22 cellular contexts compared by ENCODE assay signal in the genomic region with DNA sequence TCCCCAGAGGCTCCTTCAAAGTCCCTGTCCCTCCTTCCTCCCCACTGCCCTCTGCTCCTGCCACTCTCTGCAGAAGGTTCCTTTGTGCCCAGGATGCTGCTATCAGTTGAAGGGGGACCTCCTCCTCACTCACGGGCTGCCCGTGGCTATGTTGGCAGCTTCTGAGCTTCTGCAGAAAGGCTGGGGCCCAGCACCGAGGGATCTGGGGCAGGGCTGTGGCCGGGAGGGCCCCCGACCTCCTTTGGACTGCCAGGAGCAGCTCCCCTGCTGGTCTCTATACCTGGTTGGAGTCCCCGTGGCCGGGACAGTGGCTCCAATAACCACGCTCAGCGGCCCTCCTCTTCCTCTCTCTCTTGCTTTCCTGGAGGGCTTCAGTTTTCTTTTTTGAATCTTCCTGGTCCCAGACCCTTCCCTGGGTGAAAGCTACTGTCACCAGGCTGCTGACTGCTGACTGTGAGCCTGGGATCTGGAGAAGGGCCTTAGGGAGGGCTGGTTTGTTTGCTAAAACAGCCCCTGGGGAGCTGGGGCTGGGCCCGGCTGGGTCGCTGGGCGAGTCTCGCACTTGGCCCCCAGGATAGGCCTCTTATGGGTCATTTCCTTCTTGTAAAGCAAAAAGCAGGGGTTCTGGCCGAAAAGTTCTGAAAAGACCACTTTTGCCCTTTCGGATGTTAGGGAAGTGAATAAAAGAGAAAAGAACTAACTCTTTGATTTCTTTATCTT. TPM values are rescaled to one million over a fixed set of nuclear protein-coding genes. Genes with fewer than 3 reads are reported as not detected.
DNase-seq lines count a peak whose midpoint lies in the region; ATAC-seq and TF ChIP-seq lines count a peak whose summit lies in the region.
"Had no signal": no experiment of that assay in that cellular context is flagged by ENCODE, and none has a peak within 500 bp of the region (broad histone marks: within the 10 kb centered on the region; RNA-seq: fewer than 3 reads in every experiment).

No MANE protein-coding gene starts in this region.

- peak overlapping the region; percentile 44 for H3K27ac Mint-ChIP-seq in nephron progenitor cell
- no peak overlapping the region for H3K27ac Mint-ChIP-seq in Calu3 (ENCODE audit: unreplicated experiment)
- H3K27ac Mint-ChIP-seq: CD4-positive, CD25-positive, alpha-beta regulatory T cell had no signal

- CTCF ChIA-PET in Calu3 (lab: Charles Lee), result no interaction called here

- peaks cover 41% of the 10 kb centered on the region for H3K4me1 Mint-ChIP-seq in nephron progenitor cell
- H3K4me1 Mint-ChIP-seq in Calu3 (ENCODE audit: low read depth, unreplicated experiment), result no peaks in the 10 kb centered on the region
- H3K4me1 Mint-ChIP-seq: CD4-positive, CD25-positive, alpha-beta regulatory T cell had no signal

- peaks cover 8% of the 10 kb centered on the region for H3K27me3 ChIP-seq in left ventricle myocardium inferior (ENCODE audit: low read depth)
- H3K27me3 ChIP-seq in WERI-Rb-1 (ENCODE audit: insufficient read depth, low read depth, severe bottlenecking), result no peaks in the 10 kb centered on the region
- no peaks in the 10 kb centered on the region for H3K27me3 ChIP-seq in vagina
- H3K27me3 ChIP-seq: BE2C had no signal

- H3K27ac ChIP-seq in left ventricle myocardium inferior (replicated peaks), result no peak overlapping the region
- peak overlapping the region; percentile 86 for H3K27ac ChIP-seq in WERI-Rb-1
- H3K27ac ChIP-seq in vagina, result peak overlapping the region; percentile 66
- H3K27ac ChIP-seq: GM23248 had no signal

- no peak for TF ChIP-seq POLR2A in vagina (IDR thresholded peaks at IDR 0.05)

- H3K27me3 Mint-ChIP-seq in nephron progenitor cell (ENCODE audit: low read depth, poor library complexity) (peaks cover 6% of the 10 kb centered on the region), Calu3 (ENCODE audit: unreplicated experiment) (peaks cover 72% of the 10 kb centered on the region)

- H3K9me3 ChIP-seq in left ventricle myocardium inferior (replicated peaks), result peaks cover 8% of the 10 kb centered on the region
- no peaks in the 10 kb centered on the region for H3K9me3 ChIP-seq in WERI-Rb-1 (ENCODE audit: severe bottlenecking)
- H3K9me3 ChIP-seq in vagina, result no peaks in the 10 kb centered on the region
- H3K9me3 ChIP-seq: BE2C had no signal

- H3K4me3 ChIP-seq in left ventricle myocardium inferior (no peak overlapping the region), WERI-Rb-1 (ENCODE audit: low read depth, low read length) (no peak overlapping the region), vagina (no peak overlapping the region)
- H3K4me3 ChIP-seq: GM23248 had no signal

- BruUV-seq in Calu3 (replicated peaks; lab: Mats Ljungman, UMichigan), result no TSS peak

- H3K4me3 Mint-ChIP-seq in nephron progenitor cell, result no peak overlapping the region
- no peak overlapping the region for H3K4me3 Mint-ChIP-seq in Calu3 (ENCODE audit: low read depth, unreplicated experiment)
- H3K4me3 Mint-ChIP-seq: CD4-positive, CD25-positive, alpha-beta regulatory T cell had no signal

- ATAC-seq in Right ventricle myocardium superior (ENCODE audit: poor library complexity) (no peak), HG02798 (IDR thresholded peaks at IDR 0.05; ENCODE audit: poor library complexity, unreplicated experiment) (no peak)
- ATAC-seq: HepG2 had no signal

- H3K9me3 Mint-ChIP-seq in nephron progenitor cell (no peaks in the 10 kb centered on the region), Calu3 (ENCODE audit: low read depth, unreplicated experiment) (peaks cover 2% of the 10 kb centered on the region)

- intact Hi-C loops in Right ventricle myocardium superior (cut with DNase I) (no loop called here), left ventricle myocardium inferior (cut with micrococcal nuclease) (no loop called here), vagina (cut with DNase I) (no loop called here), Calu3 (cut with micrococcal nuclease; ENCODE audit: unreplicated experiment) (no loop called here)

- TF ChIP-seq CTCF in left ventricle myocardium inferior (IDR thresholded peaks at IDR 0.05; ENCODE audit: borderline replicate concordance), result no peak
- TF ChIP-seq CTCF in WERI-Rb-1 (IDR thresholded peaks at IDR 0.05; ENCODE audit: low read depth, low read length), result no peak
- no peak for TF ChIP-seq CTCF in nephron progenitor cell (IDR thresholded peaks at IDR 0.05)
- TF ChIP-seq CTCF in vagina (IDR thresholded peaks at IDR 0.05), result no peak
- no peak for TF ChIP-seq CTCF in Calu3 (IDR thresholded peaks at IDR 0.05; ENCODE audit: unreplicated experiment)

- peak; percentile 37 for DNase-seq in Right ventricle myocardium superior
- DNase-seq in left ventricle myocardium inferior, result no peak
- DNase-seq in WERI-Rb-1, result no peak
- no peak for DNase-seq in nephron progenitor cell
- no peak for DNase-seq in vagina (ENCODE audit: extremely low spot score in 2 of 2)
- DNase-seq in Calu3, result no peak
- DNase-seq: 8988T; ACHN; BE2C; CD4-positive, CD25-positive, alpha-beta regulatory T cell; GM23248; H7; Kasumi-1; NCI-H1092 treated with DMSO at 0.1 percent for 48 hours; NCI-H1436 treated with DMSO at 0.1 percent for 48 hours; NCI-H187 treated with DMSO at 0.1 percent for 48 hours; NCI-H2107; NCI-H446 treated with DMSO at 0.1 percent for 48 hours; RPMI8226; SHP77 treated with DMSO at 0.1 percent for 48 hours had no signal

- H3K4me1 ChIP-seq in left ventricle myocardium inferior, result peaks cover 53% of the 10 kb centered on the region
- H3K4me1 ChIP-seq in vagina, result peaks cover 33% of the 10 kb centered on the region

- H3K36me3 Mint-ChIP-seq in nephron progenitor cell (ENCODE audit: low read depth) (no peaks in the 10 kb centered on the region), Calu3 (ENCODE audit: insufficient read depth, unreplicated experiment) (no peaks in the 10 kb centered on the region)
- H3K36me3 Mint-ChIP-seq: CD4-positive, CD25-positive, alpha-beta regulatory T cell had no signal

- H3K36me3 ChIP-seq in left ventricle myocardium inferior, result no peaks in the 10 kb centered on the region
- peaks cover 7% of the 10 kb centered on the region for H3K36me3 ChIP-seq in WERI-Rb-1
- no peaks in the 10 kb centered on the region for H3K36me3 ChIP-seq in vagina
- H3K36me3 ChIP-seq: BE2C had no signal

RNA-seq across cellular contexts. Expression of a gene that starts 46.9 kb away (rescaled TPM):
- total RNA-seq in Right ventricle myocardium superior, result 1.2 TPM
- total RNA-seq in left ventricle myocardium inferior, result 1.2 TPM
- 5.4 TPM for total RNA-seq in vagina
- total RNA-seq in Calu3 (2022), result not detected in 2 replicates
- total RNA-seq: CD4-positive, CD25-positive, alpha-beta regulatory T cell had no signal
